1 cellular context compared by ENCODE assay signal in the genomic region with DNA sequence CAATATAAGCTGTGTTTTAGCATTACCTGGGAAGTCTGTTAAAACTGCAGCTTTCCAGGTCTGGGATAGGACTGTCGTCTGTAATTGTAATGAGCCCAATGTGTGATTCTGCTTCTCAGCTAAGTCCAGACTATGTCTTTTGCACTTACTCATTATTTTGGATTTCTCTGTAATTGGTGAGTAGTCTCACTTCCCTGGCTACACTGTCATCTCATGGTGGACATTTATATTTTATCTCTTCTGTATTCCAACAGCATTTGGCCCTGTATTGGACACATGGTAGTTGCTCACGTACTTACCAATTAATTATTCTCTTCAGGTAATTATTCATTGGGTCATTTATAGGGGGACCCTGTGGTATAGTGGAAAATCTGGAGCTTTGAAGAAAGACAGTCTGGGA.
TF ChIP-seq lines count a peak whose summit lies in the region.

No MANE protein-coding gene starts in this region.

TF ChIP-seq in H1, 55 proteins besides CTCF, POLR2A, EP300 and RAD21:
- TF ChIP-seq BRCA1 (IDR thresholded peaks at IDR 0.05; ENCODE audit: low read depth, low read length): no peak
- TF ChIP-seq, protein P1, sequence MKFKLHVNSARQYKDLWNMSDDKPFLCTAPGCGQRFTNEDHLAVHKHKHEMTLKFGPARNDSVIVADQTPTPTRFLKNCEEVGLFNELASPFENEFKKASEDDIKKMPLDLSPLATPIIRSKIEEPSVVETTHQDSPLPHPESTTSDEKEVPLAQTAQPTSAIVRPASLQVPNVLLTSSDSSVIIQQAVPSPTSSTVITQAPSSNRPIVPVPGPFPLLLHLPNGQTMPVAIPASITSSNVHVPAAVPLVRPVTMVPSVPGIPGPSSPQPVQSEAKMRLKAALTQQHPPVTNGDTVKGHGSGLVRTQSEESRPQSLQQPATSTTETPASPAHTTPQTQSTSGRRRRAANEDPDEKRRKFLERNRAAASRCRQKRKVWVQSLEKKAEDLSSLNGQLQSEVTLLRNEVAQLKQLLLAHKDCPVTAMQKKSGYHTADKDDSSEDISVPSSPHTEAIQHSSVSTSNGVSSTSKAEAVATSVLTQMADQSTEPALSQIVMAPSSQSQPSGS (IDR thresholded peaks at IDR 0.05; ENCODE audit: low read length): no peak
- TF ChIP-seq SIN3A (conservative IDR thresholded peaks at IDR 0.05 in 1 of 2, IDR thresholded peaks at IDR 0.05 in 1 of 2; ENCODE audit: low read depth in 1 of 2, low read length in 2 of 2): no peak
- TF ChIP-seq GABPA (IDR thresholded peaks at IDR 0.05; ENCODE audit: borderline replicate concordance, insufficient read depth, low read length): no peak
- no peak for TF ChIP-seq RXRA (IDR thresholded peaks at IDR 0.05; ENCODE audit: insufficient read depth, low read depth, low read length)
- no peak for TF ChIP-seq EGR1 (IDR thresholded peaks at IDR 0.05; ENCODE audit: borderline replicate concordance, low read depth, low read length)
- no peak for TF ChIP-seq CBX5 (IDR thresholded peaks at IDR 0.05; ENCODE audit: low read depth, low read length)
- TF ChIP-seq POU5F1 (IDR thresholded peaks at IDR 0.05; ENCODE audit: low read depth, low read length): no peak
- no peak for TF ChIP-seq CEBPB (IDR thresholded peaks at IDR 0.05; ENCODE audit: low read depth, low read length)
- TF ChIP-seq JUN (IDR thresholded peaks at IDR 0.05; ENCODE audit: low read depth, low read length): no peak
- TF ChIP-seq HDAC6 (IDR thresholded peaks at IDR 0.05; ENCODE audit: low read depth, low read length): no peak
- TF ChIP-seq KDM4A (IDR thresholded peaks at IDR 0.05; ENCODE audit: low read depth, low read length, severe bottlenecking): no peak
- TF ChIP-seq CBX8 (IDR thresholded peaks at IDR 0.05; ENCODE audit: borderline replicate concordance, low read depth, low read length): no peak
- no peak for TF ChIP-seq SUZ12 (IDR thresholded peaks at IDR 0.05; ENCODE audit: low read length)
- no peak for TF ChIP-seq TEAD4 (IDR thresholded peaks at IDR 0.05; ENCODE audit: low read depth, low read length)
